ENCODE assay signal across 7 cellular contexts in the genomic region with DNA sequence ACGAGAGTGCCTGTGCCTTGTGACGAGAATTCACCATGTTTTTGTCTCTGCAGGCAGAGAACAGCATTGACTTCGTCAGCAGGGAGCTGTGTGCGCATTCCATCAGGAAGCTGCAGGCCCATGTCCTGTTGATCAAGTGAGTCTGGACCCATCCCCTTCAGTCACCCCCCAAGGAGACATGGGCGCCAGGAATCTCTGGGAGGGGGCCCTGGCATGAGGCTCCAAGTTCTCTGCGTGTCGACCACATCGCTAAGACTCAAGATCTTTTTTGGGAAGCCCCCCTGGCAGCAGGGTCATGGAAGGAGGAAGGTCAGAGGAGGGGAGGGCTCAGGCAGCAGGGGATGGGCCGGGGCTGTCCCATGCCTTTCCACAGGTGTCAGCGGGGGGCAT. TPM values are rescaled to one million over a fixed set of nuclear protein-coding genes. Genes with fewer than 3 reads are reported as not detected.
A peak's percentile ranks its signal among the peaks of the same experiment; 100 is the strongest.
DNase-seq lines count a peak whose midpoint lies in the region; ATAC-seq and TF ChIP-seq lines count a peak whose summit lies in the region.
"Not testable (repeated sequence)": the region's sequence is repeated elsewhere in the genome, so short reads cannot be mapped to it uniquely, and the experiment has no call there.

No MANE protein-coding gene starts in this region.

- peaks cover 0 to 17% of the 10 kb centered on the region in 2 experiments; a peak in 1 of 3 replicates for H3K36me3 ChIP-seq in HEK293 (ENCODE audit: control insufficient read depth in 2 of 2, insufficient read depth in 1 of 2, low read length in 2 of 2)
- H3K36me3 ChIP-seq in Panc1 (ENCODE audit: control insufficient read depth, insufficient read depth, low read length); mammary epithelial cell (ENCODE audit: insufficient read depth, low read length): not testable (repeated sequence)

- CTCF ChIA-PET in HEK293 (lab: Yijun Ruan, JAX) = interaction anchor here (2.8 kb wide), 1 partner anchor 52 kb away, joined by 17 read pairs; no protein-coding TSS in a partner anchor
- CTCF ChIA-PET in Panc1 (lab: Charles Lee); mammary epithelial cell (lab: Charles Lee; ENCODE audit: low non-redundant PET): not testable (repeated sequence)

- H3K27ac ChIP-seq in HEK293 (ENCODE audit: extremely low read depth, low read depth, low read length); Panc1 (ENCODE audit: low read length); mammary epithelial cell (ENCODE audit: insufficient read depth, low read depth, low read length): not testable (repeated sequence)

- H3K4me3 ChIP-seq in HEK293 (ENCODE audit: low read depth, low read length); Panc1 (ENCODE audit: low read depth in 2 of 2, low read length in 2 of 2); mammary epithelial cell (replicated peaks in 1 of 3; ENCODE audit: insufficient read depth in 1 of 3, low read depth in 2 of 3, low read length in 3 of 3): not testable (repeated sequence)

- not testable (repeated sequence) for H4K20me1 ChIP-seq in mammary epithelial cell (ENCODE audit: insufficient read depth, low read length)

- in situ Hi-C loops in Panc1 (cut with HindIII; ENCODE audit: low pct_unique_long_range_greater_than_20kb, low sequenced_read_pairs); mammary epithelial cell (cut with MboI; ENCODE audit: low sequenced_read_pairs in 2 of 2): not testable (repeated sequence)

- not testable (repeated sequence) for H3K9me3 ChIP-seq in HEK293 (ENCODE audit: control insufficient read depth, insufficient read depth, low read depth, low read length); Panc1 (ENCODE audit: control insufficient read depth, insufficient read depth, low read depth, low read length); mammary epithelial cell (replicated peaks; ENCODE audit: insufficient read depth, low read length)

- POLR2A ChIA-PET in HEK293 (lab: Yijun Ruan, JAX); Panc1 (lab: Charles Lee): not testable (repeated sequence)

- TF ChIP-seq CTCF in HEK293 (tag by site-specific recombination; IDR thresholded peaks at IDR 0.05); Panc1 (IDR thresholded peaks at IDR 0.05); mammary epithelial cell (conservative IDR thresholded peaks at IDR 0.05 in 1 of 2, IDR thresholded peaks at IDR 0.05 in 1 of 2; ENCODE audit: extremely low read depth in 1 of 2, insufficient read depth in 1 of 2, low read depth in 1 of 2, low read length in 2 of 2): not testable (repeated sequence)

- H3K27me3 ChIP-seq in Panc1 (ENCODE audit: control insufficient read depth, insufficient read depth, low read length); mammary epithelial cell (ENCODE audit: insufficient read depth, low read length): not testable (repeated sequence)

- not testable (repeated sequence) for BruUV-seq in Panc1 (replicated peaks; lab: Mats Ljungman, UMichigan)
- BruUV-seq in mammary epithelial cell (replicated peaks; lab: Mats Ljungman, UMichigan) = TSS peak; percentile 5

- H3K4me1 ChIP-seq in HEK293 (ENCODE audit: control insufficient read depth, insufficient read depth, low read length); Panc1 (ENCODE audit: control insufficient read depth, insufficient read depth, low read length); mammary epithelial cell (ENCODE audit: insufficient read depth, low read length): not testable (repeated sequence)

- peak; percentile 16 for DNase-seq in DMS 273 (lab: John Stamatoyannopoulos, UW; ENCODE audit: unreplicated experiment)
- DNase-seq in Panc1 (ENCODE audit: low read depth, low spot score); mammary epithelial cell: not testable (repeated sequence)
- peak; percentile 61 for DNase-seq in activated CD8-positive, alpha-beta memory T cell treated with anti-CD3 and anti-CD28 coated beads, Interleukin-2, amount 50 U/mL, for 48 hours
- DNase-seq in stimulated activated CD4-positive, alpha-beta T cell treated with anti-CD3 and anti-CD28 coated beads, Interleukin-15, amount 100 ng/mL, for 24 hours = peak; percentile 40

- ATAC-seq in Panc1 = 0 out of 2 replicates have a peak, but pooled peaks have one; percentile 22
- ATAC-seq in esophagus mucosa = peak; percentile 4

- intact Hi-C loops in Panc1 (cut with micrococcal nuclease; ENCODE audit: unreplicated experiment); mammary epithelial cell (cut with micrococcal nuclease): not testable (repeated sequence)

- not testable (repeated sequence) for H3K79me2 ChIP-seq in mammary epithelial cell (ENCODE audit: insufficient read depth, low read length)

- H3K4me2 ChIP-seq in mammary epithelial cell (ENCODE audit: insufficient read depth, low read depth, low read length) = not testable (repeated sequence)

- dilution Hi-C loops in mammary epithelial cell (cut with HindIII; ENCODE audit: low sequenced_read_pairs) = not testable (repeated sequence)

- not testable (repeated sequence) for H3K9ac ChIP-seq in mammary epithelial cell (ENCODE audit: insufficient read depth, low read length)

- not testable (repeated sequence) for H2AFZ ChIP-seq in mammary epithelial cell (ENCODE audit: low read depth, low read length)

- 51% methylated on average over 4 of the region's 10 CpGs for WGBS in mammary epithelial cell (ENCODE audit: low coverage, missing lambda C conversion rate)

TF ChIP-seq in HEK293, 187 proteins besides CTCF, POLR2A, EP300 and RAD21:
- TF ChIP-seq GLIS2 (tag by site-specific recombination; IDR thresholded peaks at IDR 0.05) (0 out of 2 replicates have a peak, but pooled peaks have one; percentile 8), GLIS1 (tag by site-specific recombination; IDR thresholded peaks at IDR 0.05) (peak; percentile 24; the same call in 1 of the 2 replicates)

RNA-seq across cellular contexts. Expression of a gene that starts 10.6 kb away (rescaled TPM):
- total RNA-seq in Panc1 (2021; ENCODE audit: unreplicated experiment) = 29.8 TPM
- 18.3 TPM for polyA plus RNA-seq in Panc1 (2012; ENCODE audit: insufficient read length)
- 10 to 100 TPM; 34.3 to 68.4 TPM for total RNA-seq in mammary epithelial cell
- polyA plus RNA-seq in mammary epithelial cell = 33.7 TPM
- 21.9 TPM for polyA minus RNA-seq in mammary epithelial cell
- 27.3 TPM for total RNA-seq in esophagus mucosa

RNA-seq across cellular contexts. Expression of a gene that starts 44.8 kb away (rescaled TPM):
- total RNA-seq in Panc1 (2021; ENCODE audit: unreplicated experiment) (1.6 TPM), mammary epithelial cell (1 to 10 TPM; 1.7 to 2.3 TPM), esophagus mucosa (2.8 TPM)
- 4.7 TPM for polyA plus RNA-seq in Panc1 (2012; ENCODE audit: insufficient read length)
- polyA plus RNA-seq in mammary epithelial cell = 1.4 TPM
- not detected for polyA minus RNA-seq in mammary epithelial cell
